ENCODE assay signal across 13 cellular contexts in the genomic region with DNA sequence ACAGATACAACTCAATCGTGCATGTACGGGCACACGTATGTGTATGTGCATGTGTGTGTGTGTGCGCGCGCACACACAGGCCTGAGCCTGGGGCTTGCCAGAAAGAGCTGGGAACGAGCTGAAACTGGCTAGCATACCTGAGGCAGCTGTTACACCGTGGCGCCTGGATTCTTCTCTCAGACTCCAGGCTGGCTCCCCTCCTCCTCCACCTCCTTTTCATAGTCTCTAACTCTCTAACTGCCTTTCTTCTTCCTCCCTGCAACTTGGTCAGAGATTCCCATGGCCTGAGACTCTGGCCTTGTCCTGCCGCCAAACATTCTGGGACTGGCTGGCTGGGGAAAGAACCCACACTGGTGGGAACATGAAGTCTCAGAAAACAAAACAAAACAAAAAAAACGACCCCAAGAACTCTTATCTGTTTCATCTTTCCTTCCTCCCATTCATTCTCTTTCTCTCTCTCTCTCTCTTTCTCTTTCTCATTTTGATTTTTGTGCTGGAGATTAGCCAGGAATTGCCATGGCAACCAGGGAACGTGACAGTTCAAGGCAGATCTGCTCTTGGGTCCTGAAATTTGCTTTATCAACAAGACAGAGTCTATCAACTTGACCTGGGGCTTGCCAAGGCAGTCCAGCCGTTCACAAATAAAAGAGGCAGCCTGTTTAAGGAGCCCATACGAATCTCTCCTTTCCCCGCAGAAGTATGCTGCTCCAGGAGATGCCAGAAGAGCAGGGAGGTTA.
DNase-seq lines count a peak whose midpoint lies in the region; ATAC-seq and TF ChIP-seq lines count a peak whose summit lies in the region.
"Had no signal": no experiment of that assay in that cellular context is flagged by ENCODE, and none has a peak within 500 bp of the region (broad histone marks: within the 10 kb centered on the region; RNA-seq: fewer than 3 reads in every experiment).

No MANE protein-coding gene starts in this region.

- TF ChIP-seq POLR2A in ovary (IDR thresholded peaks at IDR 0.05): no peak

- H3K4me1 ChIP-seq in NT2/D1 (ENCODE audit: insufficient read depth, insufficient read length) (no peaks in the 10 kb centered on the region), left ventricle myocardium inferior (no peaks in the 10 kb centered on the region), ovary (ENCODE audit: insufficient read depth) (peaks cover 9% of the 10 kb centered on the region)
- H3K4me1 ChIP-seq: stomach had no signal

- no peak for ATAC-seq in HG03108 (IDR thresholded peaks at IDR 0.05; ENCODE audit: unreplicated experiment)
- no peak for ATAC-seq in GM18868 (IDR thresholded peaks at IDR 0.05; ENCODE audit: unreplicated experiment)
- ATAC-seq in GM21360 (IDR thresholded peaks at IDR 0.05; ENCODE audit: unreplicated experiment): no peak

- H3K4me3 ChIP-seq in NT2/D1 (ENCODE audit: insufficient read length, low read depth) (no peak overlapping the region), left ventricle myocardium inferior (no peak overlapping the region), ovary (no peak overlapping the region), foreskin fibroblast (ENCODE audit: low read depth in 1 of 2, low read length in 2 of 2) (no peak overlapping the region)
- H3K4me3 ChIP-seq: stomach had no signal

- TF ChIP-seq CTCF in left ventricle myocardium inferior (IDR thresholded peaks at IDR 0.05; ENCODE audit: borderline replicate concordance) (no peak), ovary (IDR thresholded peaks at IDR 0.05) (no peak), foreskin fibroblast (IDR thresholded peaks at IDR 0.05; ENCODE audit: low read depth, low read length) (no peak)

- 33 to 34% (median 34%) methylated on average over 15 of the region's 15 CpGs for WGBS in ovary, 3 donors

- no peak overlapping the region for H3K9ac ChIP-seq in NT2/D1 (ENCODE audit: insufficient read length, low read depth)

- no peaks in the 10 kb centered on the region for H3K36me3 ChIP-seq in NT2/D1 (ENCODE audit: insufficient read depth, insufficient read length, low read length)
- no peaks in the 10 kb centered on the region for H3K36me3 ChIP-seq in left ventricle myocardium inferior
- H3K36me3 ChIP-seq in ovary: no peaks in the 10 kb centered on the region
- H3K36me3 ChIP-seq: stomach had no signal

- H3K27me3 ChIP-seq in NT2/D1 (ENCODE audit: insufficient read depth, insufficient read length) (no peaks in the 10 kb centered on the region), left ventricle myocardium inferior (ENCODE audit: low read depth) (no peaks in the 10 kb centered on the region), ovary (no peaks in the 10 kb centered on the region)
- H3K27me3 ChIP-seq: stomach had no signal

- intact Hi-C loops in left ventricle myocardium inferior (cut with micrococcal nuclease): no loop called here
- intact Hi-C loops in ovary (cut with DNase I): no loop called here

- TF ChIP-seq EP300 in ovary (IDR thresholded peaks at IDR 0.05): no peak

- H3K9me3 ChIP-seq in NT2/D1 (ENCODE audit: insufficient read depth, low read length): 0 out of 2 replicates have a peak, but pooled peaks cover 8% of the 10 kb centered on the region
- H3K9me3 ChIP-seq in left ventricle myocardium inferior (replicated peaks): no peaks in the 10 kb centered on the region
- no peaks in the 10 kb centered on the region for H3K9me3 ChIP-seq in ovary
- H3K9me3 ChIP-seq: stomach had no signal

- DNase-seq in NCI-H1105 (lab: John Stamatoyannopoulos, UW): peak; percentile 91
- DNase-seq in NT2/D1 (ENCODE audit: low read depth, low spot score): peak; percentile 57
- DNase-seq in left ventricle myocardium inferior: peak; percentile 19
- DNase-seq in ovary: peak; percentile 9 to 45 (median 21)
- no peak for DNase-seq in foreskin fibroblast
- DNase-seq: DMS79 treated with DMSO at 0.1 percent for 48 hours, NCI-H526, SIG-M5, stomach had no signal

- H3K27ac ChIP-seq in left ventricle myocardium inferior (replicated peaks) (peak overlapping the region; percentile 45), ovary (peak overlapping the region in 1 of 2 donors; percentile 14)
- H3K27ac ChIP-seq: HL-60, stomach had no signal

Comparison
In these comparisons a context has a peak if more than half of its experiments do, and no peak if none do; other contexts are left out.
1. DNase-seq: peak in NCI-H1105 (single experiment), NT2/D1 (single experiment), left ventricle myocardium inferior (single experiment) and ovary (5 of 5); none in foreskin fibroblast (0 of 2).